Comparison of ENCODE assay signal across 24 cellular contexts in genomic region chr10:57053530-57053929, GRCh38.
"Had no signal": no experiment of that assay in that cellular context is flagged by ENCODE, and none has a peak within 500 bp of the region (broad histone marks: within the 10 kb centered on the region; RNA-seq: fewer than 3 reads in every experiment).

No MANE protein-coding gene starts in this region.

- H3K9me3 ChIP-seq: pancreas, prostate gland, thyroid gland, transverse colon, vagina had no signal

- H3K27ac ChIP-seq: heart left ventricle, left ventricle myocardium inferior, pancreas, prostate gland, spleen, thyroid gland, transverse colon, vagina had no signal

- H3K4me1 ChIP-seq: heart left ventricle, left ventricle myocardium inferior, pancreas, prostate gland, spleen, thyroid gland, transverse colon, vagina had no signal

- DNase-seq: heart left ventricle; hypothalamus; immature natural killer cell; left ventricle myocardium inferior; mesendoderm; naive B cell; nucleus accumbens; retina; right cardiac atrium; small intestine; spleen; stimulated activated CD4-positive, alpha-beta T cell treated with anti-CD3 and anti-CD28 coated beads, Interleukin-4, amount 100 ng/mL, for 24 hours; stimulated activated naive CD4-positive, alpha-beta T cell; stimulated activated naive CD8-positive, alpha-beta T cell treated with anti-CD3 and anti-CD28 coated beads, Interleukin-15, amount 100 ng/mL, for 72 hours; substantia nigra; thyroid gland; transverse colon had no signal

- H3K27me3 ChIP-seq: heart left ventricle, pancreas, spleen, thyroid gland, transverse colon, vagina had no signal

- H3K4me3 ChIP-seq: heart left ventricle, left ventricle myocardium inferior, lung, pancreas, prostate gland, spleen, thyroid gland, transverse colon, vagina had no signal

- H3K36me3 ChIP-seq: heart left ventricle, left ventricle myocardium inferior, pancreas, prostate gland, spleen, thyroid gland, transverse colon, vagina had no signal

- ATAC-seq: heart left ventricle; natural killer cell treated with Interleukin-12 subunit alpha and Interleukin-12 subunit beta and Interleukin-15 and Interleukin-18, amount 100 ng/mL, for 72 hours; pancreas; right cardiac atrium; sciatic nerve; stimulated activated effector memory CD8-positive, alpha-beta T cell treated with anti-CD3 and anti-CD28 coated beads, Interleukin-12 subunit alpha, Interleukin-12 subunit beta, amount 100 ng/mL, for 72 hours; stimulated activated naive CD8-positive, alpha-beta T cell treated with anti-CD3 and anti-CD28 coated beads, Interleukin-15, amount 100 ng/mL, for 72 hours had no signal
